In genomic region chr22:46829140-46829891, GRCh38 we compare ENCODE assay signal across 9 cellular contexts.
A peak's percentile ranks its signal among the peaks of the same experiment; 100 is the strongest.
DNase-seq lines count a peak whose midpoint lies in the region; ATAC-seq, FAIRE-seq and TF ChIP-seq lines count a peak whose summit lies in the region.
"Had no signal": no experiment of that assay in that cellular context is flagged by ENCODE, and none has a peak within 500 bp of the region (broad histone marks: within the 10 kb centered on the region; RNA-seq: fewer than 3 reads in every experiment).

No MANE protein-coding gene starts in this region.

- H3K9me3 Mint-ChIP-seq in T-helper 2 cell treated with Interferon-gamma antibody and Interleukin-4, amounts not matched to agents 5 μg/mL and 100 μg/mL, for 36 hours = peaks cover 22% of the 10 kb centered on the region

- H3K27ac ChIP-seq in ACC112 (ENCODE audit: low read depth, low read length) = peak overlapping the region; percentile 81
- H3K27ac ChIP-seq in HEK293 (ENCODE audit: extremely low read depth, low read depth, low read length) = peak overlapping the region; percentile 29; the same call in 1 of the 2 replicates

- FAIRE-seq in bronchial epithelial cell (lab: Jason Lieb, UNC) = peak; percentile 89

- peaks cover 15% of the 10 kb centered on the region for H3K79me2 ChIP-seq in ACC112 (ENCODE audit: control insufficient read depth, insufficient read depth, low read length, unreplicated experiment)

- POLR2A ChIA-PET in HEK293 (lab: Yijun Ruan, JAX) = interaction anchor here (0.6 kb wide), 1 partner anchor 1559 kb away, joined by 4 read pairs; no protein-coding TSS in a partner anchor

- H2AFZ ChIP-seq in ACC112 (ENCODE audit: low read length, unreplicated experiment) = peak overlapping the region; percentile 25

- H3K4me3 Mint-ChIP-seq in T-helper 2 cell treated with Interferon-gamma antibody and Interleukin-4, amounts not matched to agents 5 μg/mL and 100 μg/mL, for 36 hours = no peak overlapping the region
- H3K4me3 Mint-ChIP-seq: IgD-negative memory B cell had no signal

- ATAC-seq in GM21619 (IDR thresholded peaks at IDR 0.05; ENCODE audit: unreplicated experiment) (no peak), HG03521 (IDR thresholded peaks at IDR 0.05; ENCODE audit: unreplicated experiment) (no peak)

- DNase-seq in bronchial epithelial cell (ENCODE audit: low read depth) (peak; percentile 75), mesenteric fat pad (ENCODE audit: low spot score) (peak; percentile 47), activated T-cell treated with anti-CD3 and anti-CD28 coated beads for 4 hours (no peak)
- DNase-seq in T-helper 2 cell treated with Interferon-gamma antibody and Interleukin-4, amounts not matched to agents 5 μg/mL and 100 μg/mL, for 36 hours (ENCODE audit: low spot score) = no peak

- H3K36me3 ChIP-seq in ACC112 (ENCODE audit: insufficient read depth, low read length) = no peaks in the 10 kb centered on the region
- H3K36me3 ChIP-seq in HEK293 (ENCODE audit: control insufficient read depth in 2 of 2, insufficient read depth in 1 of 2, low read length in 2 of 2) = peaks cover 0 to 9% of the 10 kb centered on the region in 2 experiments; a peak in 2 of 3 replicates
- peaks cover 6% of the 10 kb centered on the region for H3K36me3 ChIP-seq in bronchial epithelial cell (ENCODE audit: control insufficient read depth, insufficient read depth, low read length)

- H3K27me3 ChIP-seq in ACC112 (ENCODE audit: insufficient read depth, low read length) = no peaks in the 10 kb centered on the region
- no peaks in the 10 kb centered on the region for H3K27me3 ChIP-seq in bronchial epithelial cell (ENCODE audit: control insufficient read depth, insufficient read depth, low read length)

- peaks cover 26% of the 10 kb centered on the region for H3K4me1 ChIP-seq in ACC112 (ENCODE audit: control insufficient read depth, insufficient read depth, low read length, unreplicated experiment)
- peaks cover 25% of the 10 kb centered on the region for H3K4me1 ChIP-seq in HEK293 (ENCODE audit: control insufficient read depth, insufficient read depth, low read length)

- no peaks in the 10 kb centered on the region for H3K9me3 ChIP-seq in HEK293 (ENCODE audit: control insufficient read depth, insufficient read depth, low read depth, low read length)

- peak overlapping the region; percentile 49; the same call in 1 of the 2 replicates for H3K4me3 ChIP-seq in ACC112 (ENCODE audit: low read depth, low read length)
- no peak overlapping the region for H3K4me3 ChIP-seq in HEK293 (ENCODE audit: low read depth, low read length)
- H3K4me3 ChIP-seq in bronchial epithelial cell (ENCODE audit: low read depth, low read length) = no peak overlapping the region

- TF ChIP-seq CTCF in HEK293 (tag by site-specific recombination; IDR thresholded peaks at IDR 0.05) = no peak
- TF ChIP-seq CTCF in bronchial epithelial cell (IDR thresholded peaks at IDR 0.05; ENCODE audit: insufficient read depth, low read length, severe bottlenecking) = no peak

- H3K4me1 Mint-ChIP-seq in T-helper 2 cell treated with Interferon-gamma antibody and Interleukin-4, amounts not matched to agents 5 μg/mL and 100 μg/mL, for 36 hours (ENCODE audit: low read depth) = peaks cover 3% of the 10 kb centered on the region

- H3K36me3 Mint-ChIP-seq in T-helper 2 cell treated with Interferon-gamma antibody and Interleukin-4, amounts not matched to agents 5 μg/mL and 100 μg/mL, for 36 hours (ENCODE audit: low read depth) = peaks cover 39% of the 10 kb centered on the region

- H3K27ac Mint-ChIP-seq in T-helper 2 cell treated with Interferon-gamma antibody and Interleukin-4, amounts not matched to agents 5 μg/mL and 100 μg/mL, for 36 hours = no peak overlapping the region
- H3K27ac Mint-ChIP-seq: IgD-negative memory B cell had no signal

- CTCF ChIA-PET in HEK293 (lab: Yijun Ruan, JAX) = interaction anchor here (1.5 kb wide), 1 partner anchor 11 kb away, joined by 3 read pairs; no protein-coding TSS in a partner anchor

- H3K27me3 Mint-ChIP-seq in T-helper 2 cell treated with Interferon-gamma antibody and Interleukin-4, amounts not matched to agents 5 μg/mL and 100 μg/mL, for 36 hours (ENCODE audit: low read depth) = no peaks in the 10 kb centered on the region
- H3K27me3 Mint-ChIP-seq: IgD-negative memory B cell had no signal

TF ChIP-seq in HEK293, 187 proteins besides CTCF, POLR2A, EP300 and RAD21:
- peak; percentile 80 for TF ChIP-seq PRDM6 (tag by site-specific recombination; IDR thresholded peaks at IDR 0.05)
- TF ChIP-seq HIC1 (tag by site-specific recombination; IDR thresholded peaks at IDR 0.05) = no peak
- TF ChIP-seq OSR2 (tag by site-specific recombination; IDR thresholded peaks at IDR 0.05) = peak; percentile 69
TF ChIP-seq in HEK293: peak in this region for 2.

Comparison
In these comparisons a context has a peak if more than half of its experiments do, and no peak if none do; other contexts are left out.
1. DNase-seq: peak in bronchial epithelial cell (single experiment) and mesenteric fat pad (single experiment); none in T-helper 2 cell treated with Interferon-gamma antibody and Interleukin-4, amounts not matched to agents 5 μg/mL and 100 μg/mL, for 36 hours (single experiment) and activated T-cell treated with anti-CD3 and anti-CD28 coated beads for 4 hours (single experiment).